ENCODE assay signal across 12 cellular contexts in genomic region chr3:150346956-150347863, GRCh38.
DNase-seq lines count a peak whose midpoint lies in the region; ATAC-seq and TF ChIP-seq lines count a peak whose summit lies in the region.
"Had no signal": no experiment of that assay in that cellular context is flagged by ENCODE, and none has a peak within 500 bp of the region (broad histone marks: within the 10 kb centered on the region; RNA-seq: fewer than 3 reads in every experiment).

No MANE protein-coding gene starts in this region.

- no peak for TF ChIP-seq CTCF in AG04449 (IDR thresholded peaks at IDR 0.05; ENCODE audit: insufficient read depth, low read length, missing control alignments)
- no peak for TF ChIP-seq CTCF in Panc1 (IDR thresholded peaks at IDR 0.05)
- no peak for TF ChIP-seq CTCF in epithelial cell of esophagus (IDR thresholded peaks at IDR 0.05; ENCODE audit: insufficient read depth, low read depth, low read length, missing control alignments)
- no peak for TF ChIP-seq CTCF in nephron (IDR thresholded peaks at IDR 0.05; ENCODE audit: unreplicated experiment in 3 of 3)
- no peak for TF ChIP-seq CTCF in GM13977 (IDR thresholded peaks at IDR 0.05; ENCODE audit: extremely low read depth, insufficient read depth, missing control alignments)

- TSS peak; percentile 60 for BruUV-seq in Panc1 (replicated peaks; lab: Mats Ljungman, UMichigan)

- H3K27ac ChIP-seq in Panc1 (ENCODE audit: low read length): peak overlapping the region; percentile 100
- H3K27ac ChIP-seq in CD4-positive, alpha-beta memory T cell (ENCODE audit: low read depth, low read length): no peak overlapping the region

- H3K9me3 Mint-ChIP-seq in nephron: no peaks in the 10 kb centered on the region
- H3K9me3 Mint-ChIP-seq in CD4-positive, alpha-beta memory T cell: no peaks in the 10 kb centered on the region
- H3K9me3 Mint-ChIP-seq: activated naive CD8-positive, alpha-beta T cell treated with anti-CD3 and anti-CD28 coated beads for 36 hours had no signal

- peak overlapping the region in 1 of 3 experiments; percentile 24 for H3K4me3 Mint-ChIP-seq in nephron
- no peak overlapping the region for H3K4me3 Mint-ChIP-seq in CD4-positive, alpha-beta memory T cell
- H3K4me3 Mint-ChIP-seq: activated naive CD8-positive, alpha-beta T cell treated with anti-CD3 and anti-CD28 coated beads for 36 hours had no signal

- POLR2A ChIA-PET in AG04449 (lab: Yijun Ruan, JAX) (interaction anchor here (1.0 kb wide), 1 partner anchor 13 kb away, joined by 5 read pairs; no protein-coding TSS in a partner anchor), Panc1 (lab: Charles Lee) (interaction anchor here (0.6 to 2.3 kb wide), 3 partner anchors 29 to 63 kb away, joined by 3 to 5 read pairs (median 4); no protein-coding TSS in a partner anchor)
- POLR2A ChIA-PET in CD4-positive, alpha-beta memory T cell (lab: Charles Lee; ENCODE audit: partially characterized antibody): interaction anchor here (0.6 kb wide), 1 partner anchor 33 kb away, joined by 3 read pairs; no protein-coding TSS in a partner anchor

- CTCF ChIA-PET in AG04449 (lab: Yijun Ruan, JAX) (interaction anchor here (0.7 to 1.6 kb wide), 7 partner anchors 13 to 148 kb away, joined by 3 to 8 read pairs (median 4); no protein-coding TSS in a partner anchor), Panc1 (lab: Charles Lee) (interaction anchor here (0.5 kb wide), 1 partner anchor 415 kb away, joined by 6 read pairs; no protein-coding TSS in a partner anchor)
- CTCF ChIA-PET in CD4-positive, alpha-beta memory T cell (lab: Charles Lee; ENCODE audit: partially characterized antibody): no interaction called here

- H3K27me3 Mint-ChIP-seq in nephron (ENCODE audit: low read depth): no peaks in the 10 kb centered on the region
- peaks cover 1 to 24% of the 10 kb centered on the region in 2 donors for H3K27me3 Mint-ChIP-seq in CD4-positive, alpha-beta memory T cell

- H3K27me3 ChIP-seq in Panc1 (ENCODE audit: control insufficient read depth, insufficient read depth, low read length): no peaks in the 10 kb centered on the region
- H3K27me3 ChIP-seq in CD4-positive, alpha-beta memory T cell (ENCODE audit: insufficient read depth, low read length): no peaks in the 10 kb centered on the region
- H3K27me3 ChIP-seq: tibial nerve had no signal

- H3K4me3 ChIP-seq in AG04449 (ENCODE audit: low read depth, low read length): peak overlapping the region; percentile 16
- H3K4me3 ChIP-seq in Panc1 (ENCODE audit: low read depth in 2 of 2, low read length in 2 of 2): peak overlapping the region; percentile 25 to 52
- H3K4me3 ChIP-seq in epithelial cell of esophagus (ENCODE audit: low read length): no peak overlapping the region
- H3K4me3 ChIP-seq in CD4-positive, alpha-beta memory T cell (ENCODE audit: low read length in 2 of 2): no peak overlapping the region
- H3K4me3 ChIP-seq: tibial nerve had no signal

- H3K9me3 ChIP-seq in Panc1 (ENCODE audit: control insufficient read depth, insufficient read depth, low read depth, low read length): no peaks in the 10 kb centered on the region
- H3K9me3 ChIP-seq in CD4-positive, alpha-beta memory T cell (ENCODE audit: control insufficient read depth in 1 of 2, low read length in 2 of 2): no peaks in the 10 kb centered on the region
- H3K9me3 ChIP-seq: tibial nerve had no signal

- intact Hi-C loops in Panc1 (cut with micrococcal nuclease; ENCODE audit: unreplicated experiment): loop anchor here (2.0 to 10.0 kb wide), 2 partner anchors 66 to 112 kb away; no protein-coding TSS in a partner anchor
- intact Hi-C loops in CD4-positive, alpha-beta memory T cell (cut with micrococcal nuclease): no loop called here

- peaks cover 98% of the 10 kb centered on the region for H3K4me1 ChIP-seq in Panc1 (ENCODE audit: control insufficient read depth, insufficient read depth, low read length)
- no peaks in the 10 kb centered on the region for H3K4me1 ChIP-seq in CD4-positive, alpha-beta memory T cell (ENCODE audit: insufficient read depth, low read length)

- no peaks in the 10 kb centered on the region for H3K36me3 ChIP-seq in Panc1 (ENCODE audit: control insufficient read depth, insufficient read depth, low read length)
- no peaks in the 10 kb centered on the region for H3K36me3 ChIP-seq in CD4-positive, alpha-beta memory T cell (ENCODE audit: insufficient read depth, low read length)
- H3K36me3 ChIP-seq: tibial nerve had no signal

- H3K36me3 Mint-ChIP-seq in nephron (ENCODE audit: low read depth): no peaks in the 10 kb centered on the region
- no peaks in the 10 kb centered on the region for H3K36me3 Mint-ChIP-seq in CD4-positive, alpha-beta memory T cell
- H3K36me3 Mint-ChIP-seq: activated naive CD8-positive, alpha-beta T cell treated with anti-CD3 and anti-CD28 coated beads for 36 hours had no signal

- DNase-seq in AG04449 (ENCODE audit: low read depth, low spot score) (no peak), Panc1 (ENCODE audit: low read depth, low spot score) (no peak), epithelial cell of esophagus (ENCODE audit: low read depth) (peak; percentile 72), NCI-H1694 treated with DMSO at 0.1 percent for 48 hours (lab: John Stamatoyannopoulos, UW) (no peak), GM13977 (ENCODE audit: low spot score) (no peak)
- DNase-seq in CD4-positive, alpha-beta memory T cell: no peak
- DNase-seq: activated naive CD8-positive, alpha-beta T cell treated with anti-CD3 and anti-CD28 coated beads for 36 hours; effector memory CD4-positive, alpha-beta T cell; OCI-M1 had no signal

- peak overlapping the region; percentile 58 to 88 (median 86) for H3K27ac Mint-ChIP-seq in nephron
- H3K27ac Mint-ChIP-seq in CD4-positive, alpha-beta memory T cell: no peak overlapping the region
- H3K27ac Mint-ChIP-seq: activated naive CD8-positive, alpha-beta T cell treated with anti-CD3 and anti-CD28 coated beads for 36 hours had no signal

- in situ Hi-C loops in Panc1 (cut with HindIII; ENCODE audit: low pct_unique_long_range_greater_than_20kb, low sequenced_read_pairs): no loop called here
- in situ Hi-C loops in GM13977 (cut with MboI; ENCODE audit: low pct_unique_long_range_greater_than_20kb, low sequenced_read_pairs, unreplicated experiment): no loop called here

- ATAC-seq in Panc1 (peak; percentile 22), GM18861 (IDR thresholded peaks at IDR 0.05; ENCODE audit: unreplicated experiment) (no peak)

- peaks cover 38% of the 10 kb centered on the region for H3K4me1 Mint-ChIP-seq in nephron
- H3K4me1 Mint-ChIP-seq in CD4-positive, alpha-beta memory T cell: no peaks in the 10 kb centered on the region

Comparison
In these comparisons a context has a peak if more than half of its experiments do, and no peak if none do; other contexts are left out.
1. H3K4me3 ChIP-seq: peak in AG04449 (single experiment) and Panc1 (2 of 2); none in epithelial cell of esophagus (single experiment) and CD4-positive, alpha-beta memory T cell (0 of 2).
2. H3K27ac Mint-ChIP-seq: peak in nephron (3 of 3); none in CD4-positive, alpha-beta memory T cell (0 of 7).